ENCODE assay signal across 15 cellular contexts in genomic region chr4:8745828-8746225, GRCh38.
"Had no signal": no experiment of that assay in that cellular context is flagged by ENCODE, and none has a peak within 500 bp of the region (broad histone marks: within the 10 kb centered on the region; RNA-seq: fewer than 3 reads in every experiment).

No MANE protein-coding gene starts in this region.

- H3K4me3 ChIP-seq: SJCRH30 had no signal

- H2AFZ ChIP-seq: parathyroid adenoma had no signal

- ATAC-seq: activated naive CD4-positive, alpha-beta T cell treated with anti-CD3 and anti-CD28 coated beads, Interleukin-2, amount 50 U/mL, for 72 hours; left cardiac atrium; T-helper 17 cell had no signal

- H3K4me1 Mint-ChIP-seq: immature natural killer cell, neural crest cell, T-helper 17 cell had no signal

- H3K4me3 Mint-ChIP-seq: immature natural killer cell; neural crest cell; stimulated activated naive CD8-positive, alpha-beta T cell treated with anti-CD3 and anti-CD28 coated beads, Interleukin-15, Interleukin-2, amounts not matched to agents 100 ng/mL and 50 ng/mL, for 24 hours; T-helper 17 cell had no signal

- DNase-seq: activated CD4-positive, alpha-beta T cell treated with anti-CD3 and anti-CD28 coated beads, Interleukin-2, amount 50 U/mL, for 1 hour; activated gamma-delta T cell; amniotic stem cell; effector memory CD4-positive, alpha-beta T cell; immature natural killer cell; left cardiac atrium; mammary epithelial cell; SJCRH30; small intestine; T-helper 17 cell had no signal

- H3K27ac ChIP-seq: parathyroid adenoma, SJCRH30 had no signal

- H3K36me3 Mint-ChIP-seq: brain, immature natural killer cell had no signal

- H3K27ac Mint-ChIP-seq: activated naive CD4-positive, alpha-beta T cell treated with anti-CD3 and anti-CD28 coated beads, Interleukin-2, amount 50 U/mL, for 72 hours; immature natural killer cell; stimulated activated naive CD8-positive, alpha-beta T cell treated with anti-CD3 and anti-CD28 coated beads, Interleukin-15, Interleukin-2, amounts not matched to agents 100 ng/mL and 50 ng/mL, for 24 hours; T-helper 17 cell had no signal

- H3K79me2 ChIP-seq: parathyroid adenoma had no signal

- H3K9me3 ChIP-seq: SJCRH30 had no signal

- H3K4me1 ChIP-seq: parathyroid adenoma, SJCRH30 had no signal

- H3K36me3 ChIP-seq: SJCRH30 had no signal

- H3K27me3 Mint-ChIP-seq: stimulated activated naive CD8-positive, alpha-beta T cell treated with anti-CD3 and anti-CD28 coated beads, Interleukin-15, Interleukin-2, amounts not matched to agents 100 ng/mL and 50 ng/mL, for 24 hours; T-helper 17 cell had no signal
